ENCODE assay signal across 1 cellular context in genomic region chr17:45128989-45129388, GRCh38.
A peak's percentile ranks its signal among the peaks of the same experiment; 100 is the strongest.
TF ChIP-seq lines count a peak whose summit lies in the region.

No MANE protein-coding gene starts in this region.

TF ChIP-seq in HepG2, 621 proteins besides CTCF, POLR2A, EP300 and RAD21:
- TF ChIP-seq BORCS8-MEF2B (CRISPR knock-in tag; IDR thresholded peaks at IDR 0.05) (peak; percentile 8; the same call in 1 of the 2 replicates), ZNF292 (CRISPR knock-in tag; IDR thresholded peaks at IDR 0.05; ENCODE audit: borderline replicate concordance, low read depth) (0 out of 2 replicates have a peak, but pooled peaks have one; percentile 52), MBNL3 (CRISPR knock-in tag; conservative IDR thresholded peaks at IDR 0.05) (no peak), POLR2AphosphoS2 (IDR thresholded peaks at IDR 0.05; ENCODE audit: low read depth, low read length) (no peak), SRSF4 (IDR thresholded peaks at IDR 0.05; ENCODE audit: low read depth, low read length, poor library complexity, severe bottlenecking) (no peak), XRCC5 (optimal IDR thresholded peaks at IDR 0.05; ENCODE audit: low read length) (peak; percentile 6), ZNF543 (CRISPR knock-in tag; IDR thresholded peaks at IDR 0.05) (no peak), ZBTB21 (CRISPR knock-in tag; IDR thresholded peaks at IDR 0.05) (0 out of 2 replicates have a peak, but pooled peaks have one; percentile 2), TEF (CRISPR knock-in tag; IDR thresholded peaks at IDR 0.05) (no peak), ZNF121 (CRISPR knock-in tag; IDR thresholded peaks at IDR 0.05) (peak; percentile 93), SKIL (CRISPR knock-in tag; IDR thresholded peaks at IDR 0.05; ENCODE audit: borderline replicate concordance) (0 out of 2 replicates have a peak, but pooled peaks have one; percentile 13), XBP1 (CRISPR knock-in tag; IDR thresholded peaks at IDR 0.05) (no peak), GABPB1 (CRISPR knock-in tag; IDR thresholded peaks at IDR 0.05) (no peak), ZNF616 (CRISPR knock-in tag; IDR thresholded peaks at IDR 0.05; ENCODE audit: low read depth) (0 out of 2 replicates have a peak, but pooled peaks have one; percentile 34), RFX3 (CRISPR knock-in tag; IDR thresholded peaks at IDR 0.05) (no peak)
- TF ChIP-seq, protein P1, sequence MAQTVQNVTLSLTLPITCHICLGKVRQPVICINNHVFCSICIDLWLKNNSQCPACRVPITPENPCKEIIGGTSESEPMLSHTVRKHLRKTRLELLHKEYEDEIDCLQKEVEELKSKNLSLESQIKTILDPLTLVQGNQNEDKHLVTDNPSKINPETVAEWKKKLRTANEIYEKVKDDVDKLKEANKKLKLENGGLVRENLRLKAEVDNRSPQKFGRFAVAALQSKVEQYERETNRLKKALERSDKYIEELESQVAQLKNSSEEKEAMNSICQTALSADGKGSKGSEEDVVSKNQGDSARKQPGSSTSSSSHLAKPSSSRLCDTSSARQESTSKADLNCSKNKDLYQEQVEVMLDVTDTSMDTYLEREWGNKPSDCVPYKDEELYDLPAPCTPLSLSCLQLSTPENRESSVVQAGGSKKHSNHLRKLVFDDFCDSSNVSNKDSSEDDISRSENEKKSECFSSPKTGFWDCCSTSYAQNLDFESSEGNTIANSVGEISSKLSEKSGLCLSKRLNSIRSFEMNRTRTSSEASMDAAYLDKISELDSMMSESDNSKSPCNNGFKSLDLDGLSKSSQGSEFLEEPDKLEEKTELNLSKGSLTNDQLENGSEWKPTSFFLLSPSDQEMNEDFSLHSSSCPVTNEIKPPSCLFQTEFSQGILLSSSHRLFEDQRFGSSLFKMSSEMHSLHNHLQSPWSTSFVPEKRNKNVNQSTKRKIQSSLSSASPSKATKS (CRISPR knock-in tag; IDR thresholded peaks at IDR 0.05), result no peak
- TF ChIP-seq, protein P2, sequence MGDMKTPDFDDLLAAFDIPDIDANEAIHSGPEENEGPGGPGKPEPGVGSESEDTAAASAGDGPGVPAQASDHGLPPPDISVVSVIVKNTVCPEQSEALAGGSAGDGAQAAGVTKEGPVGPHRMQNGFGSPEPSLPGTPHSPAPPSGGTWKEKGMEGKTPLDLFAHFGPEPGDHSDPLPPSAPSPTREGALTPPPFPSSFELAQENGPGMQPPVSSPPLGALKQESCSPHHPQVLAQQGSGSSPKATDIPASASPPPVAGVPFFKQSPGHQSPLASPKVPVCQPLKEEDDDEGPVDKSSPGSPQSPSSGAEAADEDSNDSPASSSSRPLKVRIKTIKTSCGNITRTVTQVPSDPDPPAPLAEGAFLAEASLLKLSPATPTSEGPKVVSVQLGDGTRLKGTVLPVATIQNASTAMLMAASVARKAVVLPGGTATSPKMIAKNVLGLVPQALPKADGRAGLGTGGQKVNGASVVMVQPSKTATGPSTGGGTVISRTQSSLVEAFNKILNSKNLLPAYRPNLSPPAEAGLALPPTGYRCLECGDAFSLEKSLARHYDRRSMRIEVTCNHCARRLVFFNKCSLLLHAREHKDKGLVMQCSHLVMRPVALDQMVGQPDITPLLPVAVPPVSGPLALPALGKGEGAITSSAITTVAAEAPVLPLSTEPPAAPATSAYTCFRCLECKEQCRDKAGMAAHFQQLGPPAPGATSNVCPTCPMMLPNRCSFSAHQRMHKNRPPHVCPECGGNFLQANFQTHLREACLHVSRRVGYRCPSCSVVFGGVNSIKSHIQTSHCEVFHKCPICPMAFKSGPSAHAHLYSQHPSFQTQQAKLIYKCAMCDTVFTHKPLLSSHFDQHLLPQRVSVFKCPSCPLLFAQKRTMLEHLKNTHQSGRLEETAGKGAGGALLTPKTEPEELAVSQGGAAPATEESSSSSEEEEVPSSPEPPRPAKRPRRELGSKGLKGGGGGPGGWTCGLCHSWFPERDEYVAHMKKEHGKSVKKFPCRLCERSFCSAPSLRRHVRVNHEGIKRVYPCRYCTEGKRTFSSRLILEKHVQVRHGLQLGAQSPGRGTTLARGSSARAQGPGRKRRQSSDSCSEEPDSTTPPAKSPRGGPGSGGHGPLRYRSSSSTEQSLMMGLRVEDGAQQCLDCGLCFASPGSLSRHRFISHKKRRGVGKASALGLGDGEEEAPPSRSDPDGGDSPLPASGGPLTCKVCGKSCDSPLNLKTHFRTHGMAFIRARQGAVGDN (CRISPR knock-in tag; IDR thresholded peaks at IDR 0.05), result no peak
TF ChIP-seq in HepG2: peak in this region for 7.
